ENCODE assay signal across 1 cellular context in the genomic region with DNA sequence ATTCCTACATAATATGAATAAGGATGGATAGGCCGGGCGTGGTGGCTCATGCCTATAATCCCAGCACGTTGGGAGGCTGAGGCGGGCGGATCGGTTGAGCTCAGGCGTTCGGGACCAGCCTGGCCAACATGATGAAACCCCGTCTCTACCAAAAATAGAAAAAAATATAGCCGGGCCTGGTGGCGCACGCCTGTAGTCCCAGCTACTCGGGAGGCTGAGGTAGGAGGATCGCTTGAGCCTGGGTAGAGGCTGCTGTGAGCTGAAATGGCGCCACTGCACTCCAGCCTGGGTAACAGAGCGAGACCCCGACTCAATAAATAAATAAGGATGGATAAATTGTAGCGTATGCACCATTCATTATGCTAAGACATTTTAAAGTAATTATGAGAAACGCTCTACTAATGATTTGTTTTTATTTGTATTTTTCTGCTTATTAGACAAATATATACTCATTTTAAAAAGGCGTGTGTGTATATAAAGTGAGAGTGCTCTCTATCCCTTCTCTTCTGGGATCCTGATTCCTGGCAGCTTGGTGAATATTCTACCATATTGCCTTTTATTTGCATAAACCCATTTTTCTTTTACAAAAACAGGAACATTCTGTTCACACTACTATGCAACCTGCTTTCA.
TF ChIP-seq lines count a peak whose summit lies in the region.

No MANE protein-coding gene starts in this region.

TF ChIP-seq in HepG2, 621 proteins besides CTCF, POLR2A, EP300 and RAD21:
- TF ChIP-seq HDAC2 (CRISPR knock-in tag; IDR thresholded peaks at IDR 0.05) (no peak), MAFK (conservative IDR thresholded peaks at IDR 0.05 in 1 of 2, IDR thresholded peaks at IDR 0.05 in 1 of 2; ENCODE audit: low read length in 2 of 2) (peak; percentile 40 to 50; a peak in 2 of 4 replicates), ZNF136 (CRISPR knock-in tag; IDR thresholded peaks at IDR 0.05; ENCODE audit: low read depth) (no peak), ZNF343 (CRISPR knock-in tag; IDR thresholded peaks at IDR 0.05) (no peak), SALL1 (CRISPR knock-in tag; IDR thresholded peaks at IDR 0.05) (no peak), PRMT3 (CRISPR knock-in tag; IDR thresholded peaks at IDR 0.05; ENCODE audit: borderline replicate concordance, low read depth) (no peak), ZNF737 (CRISPR knock-in tag; IDR thresholded peaks at IDR 0.05; ENCODE audit: borderline replicate concordance) (no peak), ONECUT2 (CRISPR knock-in tag; IDR thresholded peaks at IDR 0.05) (no peak), FOXJ3 (CRISPR knock-in tag; IDR thresholded peaks at IDR 0.05; ENCODE audit: borderline replicate concordance) (no peak), ZNF761 (CRISPR knock-in tag; conservative IDR thresholded peaks at IDR 0.05) (no peak), ZNF354B (CRISPR knock-in tag; IDR thresholded peaks at IDR 0.05) (no peak), ZNF205 (CRISPR knock-in tag; IDR thresholded peaks at IDR 0.05) (no peak), ZNF589 (CRISPR knock-in tag; conservative IDR thresholded peaks at IDR 0.05) (no peak), ZNF556 (CRISPR knock-in tag; IDR thresholded peaks at IDR 0.05; ENCODE audit: borderline replicate concordance) (no peak), ZNF33B (CRISPR knock-in tag; IDR thresholded peaks at IDR 0.05) (no peak), TEAD2 (CRISPR knock-in tag; IDR thresholded peaks at IDR 0.05) (no peak), MAFF (IDR thresholded peaks at IDR 0.05; ENCODE audit: low read depth, low read length) (peak; percentile 15; the same call in 1 of the 2 replicates), TOE1 (CRISPR knock-in tag; IDR thresholded peaks at IDR 0.05) (no peak), NFYC (CRISPR knock-in tag; IDR thresholded peaks at IDR 0.05) (no peak), HNRNPLL (IDR thresholded peaks at IDR 0.05; ENCODE audit: low read depth, low read length, poor library complexity, severe bottlenecking) (no peak), MTF2 (CRISPR knock-in tag; IDR thresholded peaks at IDR 0.05; ENCODE audit: borderline replicate concordance) (no peak)
- TF ChIP-seq, protein P1, sequence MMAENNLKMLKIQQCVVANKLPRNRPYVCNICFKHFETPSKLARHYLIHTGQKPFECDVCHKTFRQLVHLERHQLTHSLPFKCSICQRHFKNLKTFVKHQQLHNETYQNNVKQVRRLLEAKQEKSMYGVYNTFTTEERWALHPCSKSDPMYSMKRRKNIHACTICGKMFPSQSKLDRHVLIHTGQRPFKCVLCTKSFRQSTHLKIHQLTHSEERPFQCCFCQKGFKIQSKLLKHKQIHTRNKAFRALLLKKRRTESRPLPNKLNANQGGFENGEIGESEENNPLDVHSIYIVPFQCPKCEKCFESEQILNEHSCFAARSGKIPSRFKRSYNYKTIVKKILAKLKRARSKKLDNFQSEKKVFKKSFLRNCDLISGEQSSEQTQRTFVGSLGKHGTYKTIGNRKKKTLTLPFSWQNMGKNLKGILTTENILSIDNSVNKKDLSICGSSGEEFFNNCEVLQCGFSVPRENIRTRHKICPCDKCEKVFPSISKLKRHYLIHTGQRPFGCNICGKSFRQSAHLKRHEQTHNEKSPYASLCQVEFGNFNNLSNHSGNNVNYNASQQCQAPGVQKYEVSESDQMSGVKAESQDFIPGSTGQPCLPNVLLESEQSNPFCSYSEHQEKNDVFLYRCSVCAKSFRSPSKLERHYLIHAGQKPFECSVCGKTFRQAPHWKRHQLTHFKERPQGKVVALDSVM (CRISPR knock-in tag; IDR thresholded peaks at IDR 0.05): peak; percentile 46; the same call in 1 of the 2 replicates
- TF ChIP-seq, protein P2, sequence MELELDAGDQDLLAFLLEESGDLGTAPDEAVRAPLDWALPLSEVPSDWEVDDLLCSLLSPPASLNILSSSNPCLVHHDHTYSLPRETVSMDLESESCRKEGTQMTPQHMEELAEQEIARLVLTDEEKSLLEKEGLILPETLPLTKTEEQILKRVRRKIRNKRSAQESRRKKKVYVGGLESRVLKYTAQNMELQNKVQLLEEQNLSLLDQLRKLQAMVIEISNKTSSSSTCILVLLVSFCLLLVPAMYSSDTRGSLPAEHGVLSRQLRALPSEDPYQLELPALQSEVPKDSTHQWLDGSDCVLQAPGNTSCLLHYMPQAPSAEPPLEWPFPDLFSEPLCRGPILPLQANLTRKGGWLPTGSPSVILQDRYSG (CRISPR knock-in tag; IDR thresholded peaks at IDR 0.05): no peak
- TF ChIP-seq, protein P3, sequence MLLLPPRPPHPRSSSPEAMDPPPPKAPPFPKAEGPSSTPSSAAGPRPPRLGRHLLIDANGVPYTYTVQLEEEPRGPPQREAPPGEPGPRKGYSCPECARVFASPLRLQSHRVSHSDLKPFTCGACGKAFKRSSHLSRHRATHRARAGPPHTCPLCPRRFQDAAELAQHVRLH (CRISPR knock-in tag; IDR thresholded peaks at IDR 0.05; ENCODE audit: borderline replicate concordance, low read depth): no peak
- TF ChIP-seq, protein P4, sequence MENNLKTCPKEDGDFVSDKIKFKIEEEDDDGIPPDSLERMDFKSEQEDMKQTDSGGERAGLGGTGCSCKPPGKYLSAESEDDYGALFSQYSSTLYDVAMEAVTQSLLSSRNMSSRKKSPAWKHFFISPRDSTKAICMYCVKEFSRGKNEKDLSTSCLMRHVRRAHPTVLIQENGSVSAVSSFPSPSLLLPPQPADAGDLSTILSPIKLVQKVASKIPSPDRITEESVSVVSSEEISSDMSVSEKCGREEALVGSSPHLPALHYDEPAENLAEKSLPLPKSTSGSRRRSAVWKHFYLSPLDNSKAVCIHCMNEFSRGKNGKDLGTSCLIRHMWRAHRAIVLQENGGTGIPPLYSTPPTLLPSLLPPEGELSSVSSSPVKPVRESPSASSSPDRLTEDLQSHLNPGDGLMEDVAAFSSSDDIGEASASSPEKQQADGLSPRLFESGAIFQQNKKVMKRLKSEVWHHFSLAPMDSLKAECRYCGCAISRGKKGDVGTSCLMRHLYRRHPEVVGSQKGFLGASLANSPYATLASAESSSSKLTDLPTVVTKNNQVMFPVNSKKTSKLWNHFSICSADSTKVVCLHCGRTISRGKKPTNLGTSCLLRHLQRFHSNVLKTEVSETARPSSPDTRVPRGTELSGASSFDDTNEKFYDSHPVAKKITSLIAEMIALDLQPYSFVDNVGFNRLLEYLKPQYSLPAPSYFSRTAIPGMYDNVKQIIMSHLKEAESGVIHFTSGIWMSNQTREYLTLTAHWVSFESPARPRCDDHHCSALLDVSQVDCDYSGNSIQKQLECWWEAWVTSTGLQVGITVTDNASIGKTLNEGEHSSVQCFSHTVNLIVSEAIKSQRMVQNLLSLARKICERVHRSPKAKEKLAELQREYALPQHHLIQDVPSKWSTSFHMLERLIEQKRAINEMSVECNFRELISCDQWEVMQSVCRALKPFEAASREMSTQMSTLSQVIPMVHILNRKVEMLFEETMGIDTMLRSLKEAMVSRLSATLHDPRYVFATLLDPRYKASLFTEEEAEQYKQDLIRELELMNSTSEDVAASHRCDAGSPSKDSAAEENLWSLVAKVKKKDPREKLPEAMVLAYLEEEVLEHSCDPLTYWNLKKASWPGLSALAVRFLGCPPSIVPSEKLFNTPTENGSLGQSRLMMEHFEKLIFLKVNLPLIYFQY (CRISPR knock-in tag; IDR thresholded peaks at IDR 0.05; ENCODE audit: borderline replicate concordance): no peak
